18 cellular contexts compared by ENCODE assay signal in the genomic region with DNA sequence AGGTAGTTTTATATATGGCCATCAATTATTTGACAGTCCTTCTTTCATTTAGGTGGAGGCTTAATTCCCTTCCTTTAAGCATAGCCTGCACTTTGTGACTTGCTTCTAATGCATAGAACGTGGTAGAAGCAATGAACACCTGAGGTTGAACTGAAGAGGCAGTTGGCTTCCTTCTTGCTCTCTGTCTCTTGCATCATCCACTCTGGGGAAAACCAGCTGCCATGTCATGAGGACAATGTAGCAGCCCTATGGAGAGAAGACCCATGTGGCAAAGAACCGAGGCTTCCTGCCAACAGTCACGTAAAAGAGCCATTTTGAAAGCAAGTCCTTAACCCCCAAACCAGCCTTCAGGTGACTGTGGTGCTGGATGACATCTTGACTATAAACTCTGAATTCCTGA. TPM values are rescaled to one million over a fixed set of nuclear protein-coding genes. Genes with fewer than 3 reads are reported as not detected.
DNase-seq lines count a peak whose midpoint lies in the region; ATAC-seq and TF ChIP-seq lines count a peak whose summit lies in the region.
"Had no signal": no experiment of that assay in that cellular context is flagged by ENCODE, and none has a peak within 500 bp of the region (broad histone marks: within the 10 kb centered on the region; RNA-seq: fewer than 3 reads in every experiment).

No MANE protein-coding gene starts in this region.

- no peaks in the 10 kb centered on the region for H3K79me2 ChIP-seq in DND-41 (ENCODE audit: insufficient read depth, low read length)

- H3K4me1 ChIP-seq in DND-41 (ENCODE audit: insufficient read depth, low read length): peaks cover 18% of the 10 kb centered on the region

- H4K20me1 ChIP-seq in DND-41 (ENCODE audit: insufficient read depth, low read length): no peaks in the 10 kb centered on the region

- no peak overlapping the region for H3K9ac ChIP-seq in DND-41 (ENCODE audit: low read depth, low read length)

- no peak overlapping the region for H3K27ac ChIP-seq in DND-41 (ENCODE audit: low read length)
- H3K27ac ChIP-seq: SJSA1 had no signal

- no peak for TF ChIP-seq CTCF in DND-41 (IDR thresholded peaks at IDR 0.05; ENCODE audit: borderline replicate concordance, extremely low read depth, low read length, poor library complexity, severe bottlenecking)

- ATAC-seq in DND-41 (ENCODE audit: insufficient read depth, low read depth): peak; percentile 30; the same call in 2 of the 3 replicates
- no peak for ATAC-seq in left lobe of liver
- no peak for ATAC-seq in HG02642 (IDR thresholded peaks at IDR 0.05; ENCODE audit: poor library complexity, unreplicated experiment)

- peak overlapping the region; percentile 4; the same call in 1 of the 2 replicates for H2AFZ ChIP-seq in DND-41 (ENCODE audit: low read depth, low read length)

- no peak overlapping the region for H3K4me3 ChIP-seq in DND-41 (ENCODE audit: low read depth in 1 of 2, low read length in 2 of 2)
- H3K4me3 ChIP-seq: SJSA1 had no signal

- peak; percentile 9 for DNase-seq in NCI-H2107 treated with DMSO at 0.1 percent for 48 hours (lab: John Stamatoyannopoulos, UW; ENCODE audit: unreplicated experiment)
- DNase-seq in NCI-H2107 (lab: John Stamatoyannopoulos, UW): no peak
- DNase-seq in DND-41: peak; percentile 30
- peak; percentile 43 for DNase-seq in MV-4-11 (lab: John Stamatoyannopoulos, UW)
- DNase-seq in left lobe of liver (ENCODE audit: low spot score): peak; percentile 35
- no peak for DNase-seq in activated CD4-positive, alpha-beta T cell treated with anti-CD3 and anti-CD28 coated beads, Interleukin-2, amount 50 U/mL, for 48 hours
- DNase-seq in NCI-H1105 (lab: John Stamatoyannopoulos, UW): no peak
- DNase-seq: C1 segment of cervical spinal cord, DMS153, HCEC 1CT, KBM-7, NCI-H1417 treated with DMSO at 0.1 percent for 48 hours, NCI-H2029 treated with DMSO at 0.1 percent for 48 hours, NCI-H446, NCI-H774, SW 1271 had no signal

- H3K27me3 ChIP-seq in DND-41 (ENCODE audit: insufficient read depth, low read length, poor library complexity): no peaks in the 10 kb centered on the region
- H3K27me3 ChIP-seq: SJSA1 had no signal

- H3K4me2 ChIP-seq in DND-41 (ENCODE audit: insufficient read depth, low read length): no peak overlapping the region

- no peaks in the 10 kb centered on the region for H3K9me3 ChIP-seq in DND-41 (ENCODE audit: insufficient read depth, low read length, severe bottlenecking)
- H3K9me3 ChIP-seq: SJSA1 had no signal

- no peaks in the 10 kb centered on the region for H3K36me3 ChIP-seq in DND-41 (ENCODE audit: insufficient read depth, low read length)
- H3K36me3 ChIP-seq: SJSA1 had no signal

RNA-seq across cellular contexts. Expression of a gene that starts 46.8 kb away (rescaled TPM):
- 28.0 TPM for total RNA-seq in left lobe of liver

Comparison
In these comparisons a context has a peak if more than half of its experiments do, and no peak if none do; other contexts are left out.
1. DNase-seq: peak in NCI-H2107 treated with DMSO at 0.1 percent for 48 hours (single experiment), DND-41 (single experiment), MV-4-11 (single experiment) and left lobe of liver (single experiment); none in NCI-H2107 (single experiment), activated CD4-positive, alpha-beta T cell treated with anti-CD3 and anti-CD28 coated beads, Interleukin-2, amount 50 U/mL, for 48 hours (0 of 2) and NCI-H1105 (single experiment).